8 cellular contexts compared by ENCODE assay signal in genomic region chr5:172007153-172007794, GRCh38. TPM values are rescaled to one million over a fixed set of nuclear protein-coding genes. Genes with fewer than 3 reads are reported as not detected.
DNase-seq lines count a peak whose midpoint lies in the region; ATAC-seq and TF ChIP-seq lines count a peak whose summit lies in the region.

No MANE protein-coding gene starts in this region.

- H3K36me3 ChIP-seq in OCI-LY3 (replicated peaks; ENCODE audit: low read depth, low read length): no peaks in the 10 kb centered on the region
- no peaks in the 10 kb centered on the region for H3K36me3 ChIP-seq in mesendoderm (ENCODE audit: control insufficient read depth, insufficient read depth, low read length)
- H3K36me3 ChIP-seq in upper lobe of right lung: no peaks in the 10 kb centered on the region

- H3K18ac ChIP-seq in mesendoderm (ENCODE audit: low read length): peak overlapping the region; percentile 62

- H3K27ac ChIP-seq in OCI-LY3 (ENCODE audit: low read length) (peak overlapping the region; percentile 89), cingulate gyrus (ENCODE audit: low read depth, low read length) (peak overlapping the region; percentile 99), mesendoderm (ENCODE audit: low read depth, low read length) (no peak overlapping the region), upper lobe of right lung (peak overlapping the region; percentile 99)

- no peak for DNase-seq in activated CD8-positive, alpha-beta memory T cell treated with anti-CD3 and anti-CD28 coated beads, Interleukin-2, amount 10 ng/mL, durations not matched to agents 7 days and 5 days
- no peak for DNase-seq in activated CD8-positive, alpha-beta memory T cell treated with anti-CD3 and anti-CD28 coated beads, Interleukin-2, amount 50 U/mL, for 48 hours
- DNase-seq in mesendoderm (peak; percentile 74), upper lobe of right lung (no peak), NCI-H1694 treated with DMSO at 0.1 percent for 48 hours (lab: John Stamatoyannopoulos, UW) (no peak)

- H4K20me1 ChIP-seq in OCI-LY3 (ENCODE audit: insufficient read depth, low read length): peaks cover 27% of the 10 kb centered on the region

- peak overlapping the region; percentile 95 for H3K4me3 Mint-ChIP-seq in activated CD8-positive, alpha-beta memory T cell treated with anti-CD3 and anti-CD28 coated beads, Interleukin-2, amount 10 ng/mL, durations not matched to agents 7 days and 5 days

- peak overlapping the region; percentile 33 for H2BK5ac ChIP-seq in mesendoderm (ENCODE audit: low read length)

- H3K27me3 ChIP-seq in OCI-LY3 (ENCODE audit: low read depth, low read length) (no peaks in the 10 kb centered on the region), mesendoderm (ENCODE audit: insufficient read depth, low read length, poor library complexity) (no peaks in the 10 kb centered on the region), upper lobe of right lung (no peaks in the 10 kb centered on the region)

- ATAC-seq in activated CD8-positive, alpha-beta memory T cell treated with anti-CD3 and anti-CD28 coated beads, Interleukin-2, amount 10 ng/mL, durations not matched to agents 7 days and 5 days: no peak
- ATAC-seq in upper lobe of right lung (peak; percentile 4), HG03196 (IDR thresholded peaks at IDR 0.05; ENCODE audit: unreplicated experiment) (no peak)

- H3K4me2 ChIP-seq in OCI-LY3 (ENCODE audit: low read length) (peak overlapping the region; percentile 90), mesendoderm (ENCODE audit: low read length) (peak overlapping the region; percentile 94)

- no peaks in the 10 kb centered on the region for H3K9me3 Mint-ChIP-seq in activated CD8-positive, alpha-beta memory T cell treated with anti-CD3 and anti-CD28 coated beads, Interleukin-2, amount 10 ng/mL, durations not matched to agents 7 days and 5 days (ENCODE audit: low read depth)

- H3K36me3 Mint-ChIP-seq in activated CD8-positive, alpha-beta memory T cell treated with anti-CD3 and anti-CD28 coated beads, Interleukin-2, amount 10 ng/mL, durations not matched to agents 7 days and 5 days: peaks cover 2% of the 10 kb centered on the region

- H3K4ac ChIP-seq in mesendoderm (ENCODE audit: low read depth, low read length): peak overlapping the region; percentile 37

- no peak for TF ChIP-seq CTCF in OCI-LY3 (IDR thresholded peaks at IDR 0.05; ENCODE audit: low read depth, low read length)
- TF ChIP-seq CTCF in upper lobe of right lung (IDR thresholded peaks at IDR 0.05): no peak

- H4K5ac ChIP-seq in mesendoderm (ENCODE audit: low read length): peak overlapping the region; percentile 27

- peak overlapping the region; percentile 86 for H3K4me3 ChIP-seq in OCI-LY3 (ENCODE audit: low read length)
- peak overlapping the region; percentile 77 for H3K4me3 ChIP-seq in mesendoderm (ENCODE audit: low read length)
- peak overlapping the region; percentile 89 for H3K4me3 ChIP-seq in upper lobe of right lung

- H3K4me1 ChIP-seq in OCI-LY3 (ENCODE audit: low read length) (peaks cover 31% of the 10 kb centered on the region), mesendoderm (ENCODE audit: control insufficient read depth, low read depth, low read length) (peaks cover 12% of the 10 kb centered on the region), upper lobe of right lung (peaks cover 33% of the 10 kb centered on the region)

- peaks cover 40% of the 10 kb centered on the region for H3K4me1 Mint-ChIP-seq in activated CD8-positive, alpha-beta memory T cell treated with anti-CD3 and anti-CD28 coated beads, Interleukin-2, amount 10 ng/mL, durations not matched to agents 7 days and 5 days

- no peak overlapping the region for H3K23ac ChIP-seq in mesendoderm (ENCODE audit: low read length)

- no peak overlapping the region for H4K8ac ChIP-seq in mesendoderm (ENCODE audit: low read depth, low read length)

- H3K79me2 ChIP-seq in OCI-LY3 (ENCODE audit: low read length) (peaks cover 51% of the 10 kb centered on the region), mesendoderm (ENCODE audit: control insufficient read depth, insufficient read depth, low read length) (peaks cover 27% of the 10 kb centered on the region)

- peak overlapping the region; percentile 96 for H3K56ac ChIP-seq in mesendoderm (ENCODE audit: low read length)

- H3K27ac Mint-ChIP-seq in activated CD8-positive, alpha-beta memory T cell treated with anti-CD3 and anti-CD28 coated beads, Interleukin-2, amount 10 ng/mL, durations not matched to agents 7 days and 5 days: peak overlapping the region; percentile 98

- peak overlapping the region; percentile 77 for H2AFZ ChIP-seq in OCI-LY3 (ENCODE audit: low read depth, low read length)

- H2BK15ac ChIP-seq in mesendoderm (replicated peaks; ENCODE audit: low read depth): no peak overlapping the region

- H3K9me3 ChIP-seq in OCI-LY3 (ENCODE audit: insufficient read depth, low read length) (no peaks in the 10 kb centered on the region), upper lobe of right lung (no peaks in the 10 kb centered on the region)

- H3K79me1 ChIP-seq in mesendoderm (ENCODE audit: low read length): peaks cover 4% of the 10 kb centered on the region

- no peaks in the 10 kb centered on the region for H3K27me3 Mint-ChIP-seq in activated CD8-positive, alpha-beta memory T cell treated with anti-CD3 and anti-CD28 coated beads, Interleukin-2, amount 10 ng/mL, durations not matched to agents 7 days and 5 days

- no peak overlapping the region for H2BK120ac ChIP-seq in mesendoderm (ENCODE audit: low read depth, low read length)

- H3K9ac ChIP-seq in OCI-LY3 (ENCODE audit: low read length) (peak overlapping the region; percentile 86), mesendoderm (ENCODE audit: low read length) (peak overlapping the region; percentile 79)

- CTCF ChIA-PET in activated CD8-positive, alpha-beta memory T cell treated with anti-CD3 and anti-CD28 coated beads, Interleukin-2, amount 10 ng/mL, durations not matched to agents 7 days and 5 days (lab: Charles Lee): interaction anchor here (0.7 to 7.0 kb wide), 22 partner anchors 8 to 588 kb away, joined by 3 to 34 read pairs (median 4); partner anchors contain the start of genes FGF18 and STK10

- WGBS in mesendoderm (ENCODE audit: extremely low coverage, insufficient coverage, low lambda C conversion rate): no CpG with 5 or more reads among the region's 24 CpGs

- intact Hi-C loops in upper lobe of right lung (cut with DNase I): no loop called here

- H2AK5ac ChIP-seq in mesendoderm (ENCODE audit: low read length): no peak overlapping the region

RNA-seq across cellular contexts. Expression of gene FBXW11, which starts 0.8 kb away (rescaled TPM):
- total RNA-seq in activated CD8-positive, alpha-beta memory T cell treated with anti-CD3 and anti-CD28 coated beads, Interleukin-2, amount 10 ng/mL, durations not matched to agents 7 days and 5 days: 10 to 100 TPM; 31.2 to 50.4 TPM
- polyA plus RNA-seq in mesendoderm (2013, experiment 1 of 2): 19.2 TPM
- 20.2 TPM for polyA plus RNA-seq in mesendoderm (2013, experiment 2 of 2)
- total RNA-seq in upper lobe of right lung: 61.8 TPM
